ENCODE assay signal across 8 cellular contexts in genomic region chr6:37679539-37680476, GRCh38. TPM values are rescaled to one million over a fixed set of nuclear protein-coding genes. Genes with fewer than 3 reads are reported as not detected.
DNase-seq lines count a peak whose midpoint lies in the region; ATAC-seq and TF ChIP-seq lines count a peak whose summit lies in the region.

No MANE protein-coding gene starts in this region.

- peak; percentile 75 for DNase-seq in NAMALWA (ENCODE audit: low spot score)
- DNase-seq in myocyte (ENCODE audit: low read depth): peak; percentile 81
- DNase-seq in NCI-H1417 treated with DMSO at 0.1 percent for 48 hours (lab: John Stamatoyannopoulos, UW): no peak
- no peak for DNase-seq in activated T-cell treated with anti-CD3 and anti-CD28 coated beads, Interleukin-2, amount 50 U/mL, for 1 hour
- DNase-seq in retina: no peak
- no peak for DNase-seq in GF-D8 (lab: John Stamatoyannopoulos, UW)

- peak; percentile 71 for ATAC-seq in GM21619 (IDR thresholded peaks at IDR 0.05; ENCODE audit: unreplicated experiment)

- peak; percentile 5 for TF ChIP-seq POLR2A in GM18526 (IDR thresholded peaks at IDR 0.05; ENCODE audit: extremely low read depth, insufficient read length)

RNA-seq across cellular contexts. Expression of gene MDGA1, which starts 17.9 kb away (rescaled TPM):
- 1.7 and 1.9 TPM in 2 replicates for total RNA-seq in myocyte
- 2.0 TPM for polyA plus RNA-seq in myocyte (2012)

Comparison
In these comparisons a context has a peak if more than half of its experiments do, and no peak if none do; other contexts are left out.
1. DNase-seq: peak in NAMALWA (single experiment) and myocyte (single experiment); none in NCI-H1417 treated with DMSO at 0.1 percent for 48 hours (single experiment), activated T-cell treated with anti-CD3 and anti-CD28 coated beads, Interleukin-2, amount 50 U/mL, for 1 hour (single experiment), retina (single experiment) and GF-D8 (single experiment).